Comparison of ENCODE assay signal across 27 cellular contexts in the genomic region with DNA sequence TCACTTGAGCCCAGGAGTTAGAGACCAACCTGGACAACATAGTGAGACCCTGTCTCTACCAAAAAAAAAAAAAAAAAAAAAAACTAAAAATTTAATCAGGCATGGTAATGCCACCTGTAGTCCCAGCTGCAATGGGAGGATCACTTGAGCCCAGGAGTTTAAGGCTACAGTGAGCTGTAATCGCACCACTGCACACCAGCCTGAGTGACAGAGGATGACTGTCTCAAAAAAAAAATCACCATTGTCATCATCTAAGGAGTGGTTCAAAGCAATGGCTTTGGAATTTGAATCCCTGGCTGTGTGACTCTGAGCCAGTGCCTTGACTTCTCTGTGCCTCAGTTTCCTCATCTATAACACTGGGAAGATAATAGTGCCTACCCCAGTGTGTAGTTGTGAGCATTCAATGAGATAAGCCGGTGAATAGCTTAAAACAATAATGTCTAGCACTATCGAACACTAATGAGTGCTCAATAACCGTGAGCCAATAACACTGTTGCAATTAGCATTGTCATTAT. TPM values are rescaled to one million over a fixed set of nuclear protein-coding genes. Genes with fewer than 3 reads are reported as not detected.
DNase-seq lines count a peak whose midpoint lies in the region; ATAC-seq, FAIRE-seq and TF ChIP-seq lines count a peak whose summit lies in the region.
"Had no signal": no experiment of that assay in that cellular context is flagged by ENCODE, and none has a peak within 500 bp of the region (broad histone marks: within the 10 kb centered on the region; RNA-seq: fewer than 3 reads in every experiment).

No MANE protein-coding gene starts in this region.

- H3K4me1 ChIP-seq in HepG2 (ENCODE audit: insufficient read depth, low read length) (peaks cover 64% of the 10 kb centered on the region), right lobe of liver (peaks cover 0 to 31% (median 11%) of the 10 kb centered on the region in 4 donors), K562 (replicated peaks in 1 of 2; ENCODE audit: control insufficient read depth in 2 of 2, insufficient read depth in 2 of 2, low read length in 2 of 2) (no peaks in the 10 kb centered on the region), uterus (no peaks in the 10 kb centered on the region)

- H3K27me3 ChIP-seq in HepG2 (ENCODE audit: control insufficient read depth in 1 of 2, insufficient read depth in 2 of 2, low read length in 2 of 2) (no peaks in the 10 kb centered on the region), right lobe of liver (no peaks in the 10 kb centered on the region), K562 (ENCODE audit: control insufficient read depth in 2 of 2, insufficient read depth in 2 of 2, low read length in 2 of 2) (no peaks in the 10 kb centered on the region; a peak in 1 of 5 replicates), uterus (no peaks in the 10 kb centered on the region)

- intact Hi-C loops in HepG2 (cut with micrococcal nuclease; ENCODE audit: unreplicated experiment) (no loop called here), right lobe of liver (cut with DNase I) (no loop called here), K562 (cut with micrococcal nuclease) (no loop called here), uterus (cut with DNase I; ENCODE audit: low total_unique reads) (no loop called here)

- H3K4me3 ChIP-seq in HepG2 (replicated peaks in 1 of 3; ENCODE audit: insufficient read depth in 1 of 3, low read depth in 2 of 3, low read length in 3 of 3) (no peak overlapping the region), right lobe of liver (no peak overlapping the region), K562 (no peak overlapping the region), uterus (no peak overlapping the region)
- H3K4me3 ChIP-seq: GM23248 had no signal

- CTCF ChIA-PET in HepG2 (lab: Yijun Ruan, JAX; ENCODE audit: low intra/inter-chr PET ratio, low total read pairs) (no interaction called here), K562 (lab: Yijun Ruan, JAX; ENCODE audit: low intra/inter-chr PET ratio) (no interaction called here)

- ATAC-seq in HepG2 = no peak
- ATAC-seq in right lobe of liver = no peak
- no peak for ATAC-seq in K562

- 97% methylated on average over 4 of the region's 4 CpGs for WGBS in HepG2 (ENCODE audit: low lambda C conversion rate)
- 86% methylated on average over 4 of the region's 4 CpGs for WGBS in right lobe of liver (ENCODE audit: insufficient coverage, low coverage, low lambda C conversion rate, missing lambda C conversion rate)
- 30% methylated on average over 4 of the region's 4 CpGs for WGBS in K562 (ENCODE audit: insufficient coverage, low coverage, missing lambda C conversion rate)

- H3K79me2 ChIP-seq in HepG2 (ENCODE audit: insufficient read depth, low read length) (no peaks in the 10 kb centered on the region), K562 (ENCODE audit: control insufficient read depth, insufficient read depth, low read length) (no peaks in the 10 kb centered on the region)

- in situ Hi-C loops in HepG2 (cut with HindIII; ENCODE audit: extremely low pct_ligation_motif_present, low pct_unique_long_range_greater_than_20kb) (no loop called here), K562 (cut with MboI) (no loop called here)

- TF ChIP-seq EP300 in HepG2 (IDR thresholded peaks at IDR 0.05; ENCODE audit: low read depth in 2 of 2, low read length in 2 of 2) (no peak), HepG2 (CRISPR knock-in tag; IDR thresholded peaks at IDR 0.05; ENCODE audit: borderline replicate concordance) (no peak), K562 (IDR thresholded peaks at IDR 0.05; ENCODE audit: low read length) (no peak)

- BruUV-seq in HepG2 (replicated peaks; lab: Mats Ljungman, UMichigan) (no TSS peak), K562 (replicated peaks; lab: Mats Ljungman, UMichigan) (no TSS peak)

- no peak for DNase-seq in HepG2 (ENCODE audit: low spot score)
- DNase-seq in right lobe of liver = no peak
- DNase-seq in K562 (ENCODE audit: extremely low read depth in 1 of 4, low spot score in 3 of 4) = no peak
- peak; percentile 19 for DNase-seq in myocyte (ENCODE audit: low read depth)
- DNase-seq in uterus = no peak
- DNase-seq in NCI-H128 (lab: John Stamatoyannopoulos, UW; ENCODE audit: unreplicated experiment) = no peak
- DNase-seq in NCI-H2227 treated with DMSO at 0.1 percent for 48 hours (lab: John Stamatoyannopoulos, UW) = no peak
- DNase-seq in superior temporal gyrus (ENCODE audit: extremely low spot score) = no peak
- DNase-seq: AML-193; Calu3; CD8-positive, alpha-beta memory T cell; H9; NCI-H1092 treated with DMSO at 0.1 percent for 48 hours; NCI-H146; NCI-H2029; NCI-H526 treated with DMSO at 0.1 percent for 48 hours; SIG-M5 had no signal

- no peaks in the 10 kb centered on the region for H4K20me1 ChIP-seq in HepG2 (ENCODE audit: insufficient read depth, low read length)
- no peaks in the 10 kb centered on the region for H4K20me1 ChIP-seq in K562 (replicated peaks; ENCODE audit: control insufficient read depth, insufficient read depth, low read length)

- no peaks in the 10 kb centered on the region for H3K9me3 ChIP-seq in HepG2 (ENCODE audit: low read length)
- no peaks in the 10 kb centered on the region for H3K9me3 ChIP-seq in right lobe of liver
- H3K9me3 ChIP-seq in K562 (replicated peaks; ENCODE audit: control insufficient read depth, insufficient read depth, low read depth, low read length) = no peaks in the 10 kb centered on the region
- H3K9me3 ChIP-seq in uterus = no peaks in the 10 kb centered on the region

- FAIRE-seq in HepG2 (lab: Jason Lieb, UNC) (no peak), K562 (lab: Jason Lieb, UNC) (no peak)
- FAIRE-seq: G401.6, GM12892, GM18507 had no signal

- no peaks in the 10 kb centered on the region for H3K9me1 ChIP-seq in K562 (ENCODE audit: control insufficient read depth, insufficient read depth, low read length)

- TF ChIP-seq CTCF in HepG2 (CRISPR knock-in tag; IDR thresholded peaks at IDR 0.05) = no peak
- TF ChIP-seq CTCF in right lobe of liver (IDR thresholded peaks at IDR 0.05) = no peak
- TF ChIP-seq CTCF in K562 (IDR thresholded peaks at IDR 0.05 in 2 of 3, conservative IDR thresholded peaks at IDR 0.05 in 1 of 3; ENCODE audit: insufficient read depth in 2 of 3, low read depth in 1 of 3, low read length in 3 of 3) = no peak
- no peak for TF ChIP-seq CTCF in uterus (IDR thresholded peaks at IDR 0.05)

- POLR2A ChIA-PET in HepG2 (lab: Yijun Ruan, JAX) (interaction anchor here (1.4 to 6.0 kb wide), 2 partner anchors 10 to 11 kb away, joined by 5 to 87 read pairs; a partner anchor contains a TSS), K562 (lab: Yijun Ruan, JAX) (interaction anchor here (1.1 kb wide), 1 partner anchor 27 kb away, joined by 3 read pairs; no protein-coding TSS in a partner anchor)

- H2AFZ ChIP-seq in HepG2 (ENCODE audit: low read length) (no peak overlapping the region), K562 (ENCODE audit: low read depth, low read length) (no peak overlapping the region)
- H2AFZ ChIP-seq: GM23248 had no signal

- H3K27ac ChIP-seq in HepG2 (ENCODE audit: extremely low read length, insufficient read depth, low read length) (peak overlapping the region; percentile 69), right lobe of liver (peak overlapping the region in 1 of 3 donors; percentile 46), K562 (ENCODE audit: extremely low read depth, low read depth, low read length) (no peak overlapping the region), uterus (no peak overlapping the region)
- H3K27ac ChIP-seq: 22Rv1, C4-2B, HL-60, KMS-11 had no signal

- TF ChIP-seq RAD21 in HepG2 (CRISPR knock-in tag; IDR thresholded peaks at IDR 0.05) (no peak), K562 (CRISPR knock-in tag; conservative IDR thresholded peaks at IDR 0.05 in 1 of 2, IDR thresholded peaks at IDR 0.05 in 1 of 2) (no peak)

- peaks cover 3 to 14% of the 10 kb centered on the region in 2 experiments; a peak in 4 of 5 replicates for H3K36me3 ChIP-seq in HepG2 (replicated peaks in 1 of 2; ENCODE audit: control insufficient read depth in 1 of 2, insufficient read depth in 2 of 2, low read length in 2 of 2)
- H3K36me3 ChIP-seq in right lobe of liver = peaks cover 0 to 12% (median 0%) of the 10 kb centered on the region in 4 donors
- no peaks in the 10 kb centered on the region for H3K36me3 ChIP-seq in K562 (ENCODE audit: control insufficient read depth, insufficient read depth, low read length)
- no peaks in the 10 kb centered on the region for H3K36me3 ChIP-seq in uterus

- H3K4me2 ChIP-seq in HepG2 (ENCODE audit: low read depth, low read length) = no peak overlapping the region
- H3K4me2 ChIP-seq in K562 (ENCODE audit: insufficient read depth, low read length) = no peak overlapping the region
- H3K4me2 ChIP-seq: KMS-11 had no signal

- H3K9ac ChIP-seq in HepG2 (ENCODE audit: insufficient read depth, low read depth, low read length) = no peak overlapping the region
- no peak overlapping the region for H3K9ac ChIP-seq in K562 (ENCODE audit: insufficient read depth in 1 of 2, low read depth in 2 of 2, low read length in 2 of 2)
- H3K9ac ChIP-seq: GM23248, KMS-11 had no signal

- TF ChIP-seq POLR2A in HepG2 (IDR thresholded peaks at IDR 0.05; ENCODE audit: insufficient read depth in 1 of 2, low read depth in 2 of 2, low read length in 2 of 2) (no peak), right lobe of liver (IDR thresholded peaks at IDR 0.05) (no peak), K562 (conservative IDR thresholded peaks at IDR 0.05) (no peak), uterus (IDR thresholded peaks at IDR 0.05) (no peak)

RNA-seq across cellular contexts. Expression of a gene that starts 11.5 kb away (rescaled TPM):
- total RNA-seq in HepG2 (2016; rRNA removed; fragmentation: Illumina TruSeq; extraction: Trizol) (2.3 and 3.4 TPM in 2 replicates), right lobe of liver (10 to 100 TPM in 3 of 6 experiments, 1 to 10 TPM in 3; 4.4 to 15.2 (median 9.0) TPM), K562 (2014; rRNA removed) (not detected in 2 replicates), K562 (2014; rRNA removed; fragmentation: Illumina TruSeq; extraction: Trizol) (not detected in 2 replicates), K562 (2015; rRNA removed; fragmentation: Illumina TruSeq; extraction: Trizol) (not detected in 2 replicates), K562 (2021) (not detected in 2 replicates), myocyte (5.4 and 5.7 TPM in 2 replicates), uterus (not detected)
- total RNA-seq in HepG2 (2016; cell fraction: cytosol; rRNA removed; fragmentation: Illumina TruSeq; extraction: Trizol; ENCODE audit: low read depth) = 2.7 and 3.5 TPM in 2 replicates
- total RNA-seq in HepG2 (2016; cell fraction: insoluble cytoplasmic fraction; rRNA removed; fragmentation: Illumina TruSeq; extraction: Trizol) = 2.3 and 3.6 TPM in 2 replicates
- total RNA-seq in HepG2 (2016; cell fraction: membrane; rRNA removed; fragmentation: Illumina TruSeq; extraction: Trizol) = 3.3 and 4.5 TPM in 2 replicates
- total RNA-seq in HepG2 (2016; cell fraction: nucleus; rRNA removed; fragmentation: Illumina TruSeq; extraction: Trizol) = 2.9 and 3.3 TPM in 2 replicates
- polyA plus RNA-seq in HepG2 (2011; rRNA removed) (8.8 and 13.2 TPM in 2 replicates), K562 (2011; rRNA removed) (not detected in 2 replicates), K562 (2014; fragmentation: Illumina TruSeq; extraction: Trizol) (not detected in 2 replicates), K562 (2014; fragmentation: Nextera tagmentation; extraction: Ambion mirVana) (not detected), K562 (2014; rRNA removed) (not detected in 2 replicates)
- 4.8 and 4.9 TPM in 2 replicates for polyA plus RNA-seq in HepG2 (2011; cell fraction: cytosol; rRNA removed)
- polyA plus RNA-seq in HepG2 (2011; cell fraction: nucleus; rRNA removed) = 2.1 and 7.8 TPM in 2 replicates
- polyA plus RNA-seq in HepG2 (2012) = 6.8 and 14.5 TPM in 2 replicates
- polyA plus RNA-seq in HepG2 (2016; cell fraction: cytosol; fragmentation: Illumina TruSeq; extraction: Trizol; ENCODE audit: low read depth) = 2.5 and 3.3 TPM in 2 replicates
- 1.6 and 3.8 TPM in 2 replicates for polyA plus RNA-seq in HepG2 (2016; cell fraction: insoluble cytoplasmic fraction; fragmentation: Illumina TruSeq; extraction: Trizol; ENCODE audit: low read depth)
- 3.3 and 3.9 TPM in 2 replicates for polyA plus RNA-seq in HepG2 (2016; cell fraction: membrane; fragmentation: Illumina TruSeq; extraction: Trizol; ENCODE audit: low read depth)
- 2.7 and 4.2 TPM in 2 replicates for polyA plus RNA-seq in HepG2 (2016; cell fraction: nucleus; fragmentation: Illumina TruSeq; extraction: Trizol; ENCODE audit: insufficient read depth, low read depth)
- polyA minus RNA-seq in HepG2 (2011; rRNA and poly(A)+ RNA removed; ENCODE audit: low replicate concordance) = 23.1 TPM in 1 of 2 replicates, not detected in the other
- 0.99 and 1.8 TPM in 2 replicates for polyA minus RNA-seq in HepG2 (2011; cell fraction: cytosol; rRNA and poly(A)+ RNA removed)
- 3.9 and 9.3 TPM in 2 replicates for polyA minus RNA-seq in HepG2 (2011; cell fraction: nucleus; rRNA and poly(A)+ RNA removed)
- total RNA-seq in K562 (2011; cell fraction: chromatin; rRNA removed; ENCODE audit: low replicate concordance) = not detected in 2 replicates
- not detected in 2 replicates for total RNA-seq in K562 (2011; cell fraction: nucleolus; rRNA removed)
- total RNA-seq in K562 (2011; cell fraction: nucleoplasm; rRNA removed) = not detected in 2 replicates
- polyA plus RNA-seq in K562 (2011; cell fraction: cytosol; rRNA removed) = not detected in 2 replicates
- not detected in 2 replicates for polyA plus RNA-seq in K562 (2011; cell fraction: nucleus; rRNA removed)
- not detected in 2 replicates for polyA plus RNA-seq in K562 (2012)
- polyA minus RNA-seq in K562 (2011; rRNA and poly(A)+ RNA removed) = not detected in 2 replicates
- polyA minus RNA-seq in K562 (2011; cell fraction: cytosol; rRNA and poly(A)+ RNA removed) = not detected in 2 replicates
- not detected in 2 replicates for polyA minus RNA-seq in K562 (2011; cell fraction: nucleus; rRNA and poly(A)+ RNA removed)
- polyA plus RNA-seq in myocyte (2012) = 2.4 TPM
- total RNA-seq: Calu3; CD8-positive, alpha-beta memory T cell; Daoy; GM23248; H9; HT-29 had no signal
- polyA plus RNA-seq: CD8-positive, alpha-beta memory T cell had no signal

RNA-seq across cellular contexts. Expression of a gene that starts 18.8 kb away (rescaled TPM):
- 18.4 and 43.4 TPM in 2 replicates for total RNA-seq in HepG2 (2016; rRNA removed; fragmentation: Illumina TruSeq; extraction: Trizol)
- total RNA-seq in HepG2 (2016; cell fraction: cytosol; rRNA removed; fragmentation: Illumina TruSeq; extraction: Trizol; ENCODE audit: low read depth) = 5.4 and 5.5 TPM in 2 replicates
- 16.1 and 39.6 TPM in 2 replicates for total RNA-seq in HepG2 (2016; cell fraction: insoluble cytoplasmic fraction; rRNA removed; fragmentation: Illumina TruSeq; extraction: Trizol)
- total RNA-seq in HepG2 (2016; cell fraction: membrane; rRNA removed; fragmentation: Illumina TruSeq; extraction: Trizol) = 18.0 and 18.1 TPM in 2 replicates
- total RNA-seq in HepG2 (2016; cell fraction: nucleus; rRNA removed; fragmentation: Illumina TruSeq; extraction: Trizol) = 37.4 and 45.5 TPM in 2 replicates
- 46.6 and 59.5 TPM in 2 replicates for polyA plus RNA-seq in HepG2 (2011; rRNA removed)
- 53.0 and 55.6 TPM in 2 replicates for polyA plus RNA-seq in HepG2 (2011; cell fraction: cytosol; rRNA removed)
- polyA plus RNA-seq in HepG2 (2011; cell fraction: nucleus; rRNA removed) = 60.5 and 72.7 TPM in 2 replicates
- 26.0 and 35.8 TPM in 2 replicates for polyA plus RNA-seq in HepG2 (2012)
- polyA plus RNA-seq in HepG2 (2016; cell fraction: cytosol; fragmentation: Illumina TruSeq; extraction: Trizol; ENCODE audit: low read depth) = 4.1 and 4.5 TPM in 2 replicates
- polyA plus RNA-seq in HepG2 (2016; cell fraction: insoluble cytoplasmic fraction; fragmentation: Illumina TruSeq; extraction: Trizol; ENCODE audit: low read depth) = 14.1 and 16.5 TPM in 2 replicates
- 9.4 and 9.9 TPM in 2 replicates for polyA plus RNA-seq in HepG2 (2016; cell fraction: membrane; fragmentation: Illumina TruSeq; extraction: Trizol; ENCODE audit: low read depth)
- 59.3 and 60.4 TPM in 2 replicates for polyA plus RNA-seq in HepG2 (2016; cell fraction: nucleus; fragmentation: Illumina TruSeq; extraction: Trizol; ENCODE audit: insufficient read depth, low read depth)
- polyA minus RNA-seq in HepG2 (2011; rRNA and poly(A)+ RNA removed; ENCODE audit: low replicate concordance) = 69.1 and 105 TPM in 2 replicates
- polyA minus RNA-seq in HepG2 (2011; cell fraction: cytosol; rRNA and poly(A)+ RNA removed) = 34.7 and 43.2 TPM in 2 replicates
- 56.0 and 67.4 TPM in 2 replicates for polyA minus RNA-seq in HepG2 (2011; cell fraction: nucleus; rRNA and poly(A)+ RNA removed)
- total RNA-seq in right lobe of liver = 10 to 100 TPM; 26.6 to 66.6 (median 55.5) TPM
- total RNA-seq in K562 (2011; cell fraction: chromatin; rRNA removed; ENCODE audit: low replicate concordance) = 8.9 and 19.4 TPM in 2 replicates
- 20.8 and 21.8 TPM in 2 replicates for total RNA-seq in K562 (2011; cell fraction: nucleolus; rRNA removed)
- 16.2 and 17.5 TPM in 2 replicates for total RNA-seq in K562 (2011; cell fraction: nucleoplasm; rRNA removed)
- 13.8 and 17.0 TPM in 2 replicates for total RNA-seq in K562 (2014; rRNA removed)
- 8.3 and 9.8 TPM in 2 replicates for total RNA-seq in K562 (2014; rRNA removed; fragmentation: Illumina TruSeq; extraction: Trizol)
- 9.8 and 10.8 TPM in 2 replicates for total RNA-seq in K562 (2015; rRNA removed; fragmentation: Illumina TruSeq; extraction: Trizol)
- total RNA-seq in K562 (2021) = 13.3 and 14.5 TPM in 2 replicates
- polyA plus RNA-seq in K562 (2011; rRNA removed) = 6.5 and 9.2 TPM in 2 replicates
- 11.9 and 12.0 TPM in 2 replicates for polyA plus RNA-seq in K562 (2011; cell fraction: cytosol; rRNA removed)
- 7.9 and 9.4 TPM in 2 replicates for polyA plus RNA-seq in K562 (2011; cell fraction: nucleus; rRNA removed)
- 8.0 and 21.3 TPM in 2 replicates for polyA plus RNA-seq in K562 (2012)
- 13.9 and 14.0 TPM in 2 replicates for polyA plus RNA-seq in K562 (2014; fragmentation: Illumina TruSeq; extraction: Trizol)
- polyA plus RNA-seq in K562 (2014; fragmentation: Nextera tagmentation; extraction: Ambion mirVana) = 1 to 10 TPM in 1 of 2 experiments, under 1 TPM in 1; 0.89 to 1.5 TPM
- polyA plus RNA-seq in K562 (2014; rRNA removed) = 9.1 and 10.9 TPM in 2 replicates
- 7.5 and 7.7 TPM in 2 replicates for polyA minus RNA-seq in K562 (2011; rRNA and poly(A)+ RNA removed)
- 6.1 and 6.3 TPM in 2 replicates for polyA minus RNA-seq in K562 (2011; cell fraction: cytosol; rRNA and poly(A)+ RNA removed)
- polyA minus RNA-seq in K562 (2011; cell fraction: nucleus; rRNA and poly(A)+ RNA removed) = 6.3 and 8.7 TPM in 2 replicates
- total RNA-seq in myocyte = 327 and 450 TPM in 2 replicates
- 70.3 TPM for polyA plus RNA-seq in myocyte (2012)
- 10 to 100 TPM in 3 of 4 donors, 1 to 10 TPM in 1; 7.9 to 45.3 (median 28.0) TPM for total RNA-seq in uterus

RNA-seq across cellular contexts. Expression of a gene that starts 46.4 kb away (rescaled TPM):
- 0.66 and 1.3 TPM in 2 replicates for total RNA-seq in HepG2 (2016; rRNA removed; fragmentation: Illumina TruSeq; extraction: Trizol)
- 0.18 and 0.30 TPM in 2 replicates for total RNA-seq in HepG2 (2016; cell fraction: cytosol; rRNA removed; fragmentation: Illumina TruSeq; extraction: Trizol; ENCODE audit: low read depth)
- 0.22 and 1.3 TPM in 2 replicates for total RNA-seq in HepG2 (2016; cell fraction: insoluble cytoplasmic fraction; rRNA removed; fragmentation: Illumina TruSeq; extraction: Trizol)
- total RNA-seq in HepG2 (2016; cell fraction: membrane; rRNA removed; fragmentation: Illumina TruSeq; extraction: Trizol) = 0.38 and 0.65 TPM in 2 replicates
- 2.7 and 2.8 TPM in 2 replicates for total RNA-seq in HepG2 (2016; cell fraction: nucleus; rRNA removed; fragmentation: Illumina TruSeq; extraction: Trizol)
- 4.0 and 6.3 TPM in 2 replicates for polyA plus RNA-seq in HepG2 (2011; rRNA removed)
- 1.3 and 1.5 TPM in 2 replicates for polyA plus RNA-seq in HepG2 (2011; cell fraction: cytosol; rRNA removed)
- 16.3 and 18.1 TPM in 2 replicates for polyA plus RNA-seq in HepG2 (2011; cell fraction: nucleus; rRNA removed)
- 4.6 and 6.9 TPM in 2 replicates for polyA plus RNA-seq in HepG2 (2012)
- 0.32 and 0.38 TPM in 2 replicates for polyA plus RNA-seq in HepG2 (2016; cell fraction: cytosol; fragmentation: Illumina TruSeq; extraction: Trizol; ENCODE audit: low read depth)
- 0.47 and 0.99 TPM in 2 replicates for polyA plus RNA-seq in HepG2 (2016; cell fraction: insoluble cytoplasmic fraction; fragmentation: Illumina TruSeq; extraction: Trizol; ENCODE audit: low read depth)
- polyA plus RNA-seq in HepG2 (2016; cell fraction: membrane; fragmentation: Illumina TruSeq; extraction: Trizol; ENCODE audit: low read depth) = 0.88 and 0.98 TPM in 2 replicates
- 11.9 and 13.8 TPM in 2 replicates for polyA plus RNA-seq in HepG2 (2016; cell fraction: nucleus; fragmentation: Illumina TruSeq; extraction: Trizol; ENCODE audit: insufficient read depth, low read depth)
- polyA minus RNA-seq in HepG2 (2011; rRNA and poly(A)+ RNA removed; ENCODE audit: low replicate concordance) = 6.6 and 9.0 TPM in 2 replicates
- 0.59 and 0.88 TPM in 2 replicates for polyA minus RNA-seq in HepG2 (2011; cell fraction: cytosol; rRNA and poly(A)+ RNA removed)
- polyA minus RNA-seq in HepG2 (2011; cell fraction: nucleus; rRNA and poly(A)+ RNA removed) = 11.7 and 11.8 TPM in 2 replicates
- 1 to 10 TPM; 3.3 to 9.0 (median 4.5) TPM for total RNA-seq in right lobe of liver
- 0.65 and 0.67 TPM in 2 replicates for total RNA-seq in K562 (2011; cell fraction: chromatin; rRNA removed; ENCODE audit: low replicate concordance)
- 0.67 and 0.79 TPM in 2 replicates for total RNA-seq in K562 (2011; cell fraction: nucleolus; rRNA removed)
- not detected in 2 replicates for total RNA-seq in K562 (2011; cell fraction: nucleoplasm; rRNA removed)
- total RNA-seq in K562 (2014; rRNA removed) = 0.49 TPM in 1 of 2 replicates, not detected in the other
- total RNA-seq in K562 (2014; rRNA removed; fragmentation: Illumina TruSeq; extraction: Trizol) = 0.13 and 0.15 TPM in 2 replicates
- total RNA-seq in K562 (2015; rRNA removed; fragmentation: Illumina TruSeq; extraction: Trizol) = 0.15 TPM in 1 of 2 replicates, not detected in the other
- 0.09 and 0.29 TPM in 2 replicates for total RNA-seq in K562 (2021)
- 0.17 and 0.31 TPM in 2 replicates for polyA plus RNA-seq in K562 (2011; rRNA removed)
- 0.06 TPM in 1 of 2 replicates, not detected in the other for polyA plus RNA-seq in K562 (2011; cell fraction: cytosol; rRNA removed)
- polyA plus RNA-seq in K562 (2011; cell fraction: nucleus; rRNA removed) = 1.1 and 1.3 TPM in 2 replicates
- 0.25 and 2.0 TPM in 2 replicates for polyA plus RNA-seq in K562 (2012)
- 0.17 and 0.30 TPM in 2 replicates for polyA plus RNA-seq in K562 (2014; fragmentation: Illumina TruSeq; extraction: Trizol)
- not detected for polyA plus RNA-seq in K562 (2014; fragmentation: Nextera tagmentation; extraction: Ambion mirVana)
- 0.50 TPM in 1 of 2 replicates, not detected in the other for polyA plus RNA-seq in K562 (2014; rRNA removed)
- polyA minus RNA-seq in K562 (2011; rRNA and poly(A)+ RNA removed) = 0.24 TPM in 1 of 2 replicates, not detected in the other
- polyA minus RNA-seq in K562 (2011; cell fraction: cytosol; rRNA and poly(A)+ RNA removed) = not detected in 2 replicates
- 0.44 and 0.54 TPM in 2 replicates for polyA minus RNA-seq in K562 (2011; cell fraction: nucleus; rRNA and poly(A)+ RNA removed)
- total RNA-seq in myocyte = 4.9 and 6.9 TPM in 2 replicates
- 7.6 TPM for polyA plus RNA-seq in myocyte (2012)
- 10 to 100 TPM in 1 of 4 donors, 1 to 10 TPM in 3; 1.0 to 16.1 (median 1.3) TPM for total RNA-seq in uterus
- polyA plus RNA-seq: CD8-positive, alpha-beta memory T cell had no signal
